13 cellular contexts compared by ENCODE assay signal in the genomic region with DNA sequence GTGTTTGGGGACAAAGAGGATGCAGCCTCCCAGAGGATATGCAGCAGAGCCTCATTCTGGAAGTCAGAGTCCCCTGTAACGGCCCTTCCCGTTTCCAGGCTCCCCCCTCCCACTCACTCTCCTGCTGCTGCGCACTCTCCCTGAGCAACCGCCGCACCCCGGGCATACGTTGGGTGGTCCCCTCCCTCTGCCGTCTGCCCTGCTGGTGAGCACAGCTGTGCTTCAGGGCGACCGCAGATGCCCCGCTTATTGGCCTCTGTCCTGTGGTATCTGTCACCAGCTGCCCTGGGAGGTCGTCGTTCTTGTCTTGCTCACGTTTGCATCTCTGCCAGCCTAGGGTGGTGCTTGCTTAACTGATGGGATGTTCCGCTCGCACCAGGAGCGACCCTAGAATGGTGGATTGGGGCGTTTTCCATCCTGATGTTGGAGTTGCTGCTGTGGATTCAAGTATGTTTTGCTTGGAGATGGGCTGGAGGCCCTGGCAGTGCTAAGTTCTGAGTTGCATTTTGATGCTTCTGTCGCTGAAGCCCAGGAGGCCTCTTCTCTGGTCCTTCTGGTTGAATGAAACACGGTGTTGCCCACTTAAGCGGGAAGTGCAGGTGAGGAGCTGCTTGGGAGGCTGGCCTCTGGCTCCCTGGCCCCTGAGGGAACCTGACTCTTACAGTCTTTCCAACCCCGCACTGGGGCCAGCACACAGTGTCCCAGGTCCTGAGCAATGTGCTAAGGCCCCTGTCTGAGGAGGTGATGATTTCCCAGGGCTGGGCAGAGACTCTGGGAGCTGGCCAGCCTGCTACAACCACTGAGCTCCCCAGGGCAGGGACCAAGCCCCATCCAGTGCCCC. TPM values are rescaled to one million over a fixed set of nuclear protein-coding genes. Genes with fewer than 3 reads are reported as not detected.
DNase-seq lines count a peak whose midpoint lies in the region; TF ChIP-seq lines count a peak whose summit lies in the region.
"Had no signal": no experiment of that assay in that cellular context is flagged by ENCODE, and none has a peak within 500 bp of the region (broad histone marks: within the 10 kb centered on the region; RNA-seq: fewer than 3 reads in every experiment).

No MANE protein-coding gene starts in this region.

- H3K9me3 ChIP-seq in osteoblast (ENCODE audit: low read depth, low read length), result no peaks in the 10 kb centered on the region
- H3K9me3 ChIP-seq: transverse colon had no signal

- H3K79me2 ChIP-seq in osteoblast (ENCODE audit: insufficient read depth, low read length), result peaks cover 67% of the 10 kb centered on the region

- H3K4me2 ChIP-seq in osteoblast (ENCODE audit: insufficient read depth, low read length), result no peak overlapping the region

- H3K36me3 ChIP-seq in osteoblast (ENCODE audit: insufficient read depth, low read length), result no peaks in the 10 kb centered on the region
- H3K36me3 ChIP-seq: brain microvascular endothelial cell, transverse colon had no signal

- no peak overlapping the region for H3K4me3 ChIP-seq in osteoblast (ENCODE audit: insufficient read depth, low read length)
- H3K4me3 ChIP-seq: transverse colon had no signal

- in situ Hi-C loops in ACHN (cut with HindIII; ENCODE audit: low pct_ligation_motif_present, low pct_unique_long_range_greater_than_20kb, low sequenced_read_pairs), result no loop called here

- peak; percentile 12 for DNase-seq in DMS 273 treated with DMSO at 0.1 percent for 48 hours (lab: John Stamatoyannopoulos, UW)
- peak; percentile 61 for DNase-seq in MV-4-11 (lab: John Stamatoyannopoulos, UW)
- peak; percentile 61 for DNase-seq in osteoblast (ENCODE audit: insufficient read length, low spot score, missing footprints)
- DNase-seq in NK-92 treated with Interleukin-12 subunit alpha and Interleukin-12 subunit beta, amount 100 ng/mL, for 24 hours (lab: John Stamatoyannopoulos, UW), result no peak
- DNase-seq in ACHN, result no peak
- DNase-seq in NCI-H2107 (lab: John Stamatoyannopoulos, UW), result no peak
- DNase-seq in cerebellar nuclear complex (lab: John Stamatoyannopoulos, UW), result no peak
- DNase-seq: activated CD4-positive, alpha-beta T cell treated with anti-CD3 and anti-CD28 coated beads for 48 hours; brain microvascular endothelial cell; Calu3; NCI-H1105 treated with DMSO at 0.1 percent for 48 hours; transverse colon had no signal

- no peak overlapping the region for H2AFZ ChIP-seq in osteoblast (ENCODE audit: low read length)

- TF ChIP-seq CTCF in brain (conservative IDR thresholded peaks at IDR 0.05) (no peak), osteoblast (IDR thresholded peaks at IDR 0.05; ENCODE audit: extremely low read depth, low read depth, low read length) (no peak)

- peaks cover 3% of the 10 kb centered on the region for H3K27me3 Mint-ChIP-seq in brain

- H3K27me3 ChIP-seq in osteoblast (ENCODE audit: insufficient read depth, low read length), result no peaks in the 10 kb centered on the region
- H3K27me3 ChIP-seq: brain microvascular endothelial cell, transverse colon had no signal

- H3K4me1 Mint-ChIP-seq in brain, result peaks cover 69% of the 10 kb centered on the region

- H3K36me3 Mint-ChIP-seq in brain, result peaks cover 5% of the 10 kb centered on the region

- H3K27ac Mint-ChIP-seq in brain, result peak overlapping the region; percentile 42 to 94 (median 83)

- H3K9me3 Mint-ChIP-seq in brain, result no peaks in the 10 kb centered on the region

- H3K4me3 Mint-ChIP-seq in brain, result peak overlapping the region; percentile 35 to 88 (median 78)

- peaks cover 46% of the 10 kb centered on the region for H4K20me1 ChIP-seq in osteoblast (ENCODE audit: insufficient read depth, low read length)

- H3K27ac ChIP-seq in osteoblast (ENCODE audit: low read depth, low read length), result no peak overlapping the region
- H3K27ac ChIP-seq: brain microvascular endothelial cell, transverse colon had no signal

- H3K4me1 ChIP-seq in osteoblast (ENCODE audit: insufficient read depth, low read length), result peaks cover 19% of the 10 kb centered on the region

RNA-seq across cellular contexts. Expression of a gene that starts 3.2 kb away (rescaled TPM):
- polyA plus RNA-seq in brain (ENCODE audit: insufficient read depth, low read depth, low replicate concordance), result 34.2 TPM
- 5.9 and 6.2 TPM in 2 replicates for total RNA-seq in osteoblast

RNA-seq across cellular contexts. Expression of a gene that starts 52.6 kb away (rescaled TPM):
- polyA plus RNA-seq in brain (ENCODE audit: insufficient read depth, low read depth, low replicate concordance), result 9.7 TPM
- total RNA-seq in osteoblast, result 7.2 and 8.0 TPM in 2 replicates

RNA-seq across cellular contexts. Expression of a gene that starts 59.6 kb away (rescaled TPM):
- 16.3 TPM for polyA plus RNA-seq in brain (ENCODE audit: insufficient read depth, low read depth, low replicate concordance)
- 12.7 and 14.1 TPM in 2 replicates for total RNA-seq in osteoblast

Comparison
In these comparisons a context has a peak if more than half of its experiments do, and no peak if none do; other contexts are left out.
1. DNase-seq: peak in DMS 273 treated with DMSO at 0.1 percent for 48 hours (single experiment), MV-4-11 (single experiment) and osteoblast (single experiment); none in NK-92 treated with Interleukin-12 subunit alpha and Interleukin-12 subunit beta, amount 100 ng/mL, for 24 hours (single experiment), ACHN (single experiment), NCI-H2107 (single experiment) and cerebellar nuclear complex (0 of 2).